ENCODE assay signal across 15 cellular contexts in genomic region chr10:4196948-4197390, GRCh38.
DNase-seq lines count a peak whose midpoint lies in the region; ATAC-seq, FAIRE-seq and TF ChIP-seq lines count a peak whose summit lies in the region.
"Had no signal": no experiment of that assay in that cellular context is flagged by ENCODE, and none has a peak within 500 bp of the region (broad histone marks: within the 10 kb centered on the region; RNA-seq: fewer than 3 reads in every experiment).

No MANE protein-coding gene starts in this region.

- H3K27ac ChIP-seq in endothelial cell of umbilical vein (ENCODE audit: insufficient read depth, low read depth, low read length) (no peak overlapping the region), lower lobe of right lung (peak overlapping the region; percentile 14), suprapubic skin (peak overlapping the region; percentile 61)

- CTCF ChIA-PET in endothelial cell of umbilical vein (lab: Charles Lee): no interaction called here

- DNase-seq in endothelial cell of umbilical vein (ENCODE audit: low read depth, low spot score): peak; percentile 23
- no peak for DNase-seq in lower lobe of right lung
- DNase-seq in suprapubic skin (ENCODE audit: low spot score in 2 of 2): no peak
- DNase-seq in D341Med (ENCODE audit: low spot score): no peak
- DNase-seq in cerebellar nuclear complex (lab: John Stamatoyannopoulos, UW): no peak
- DNase-seq in activated T-cell treated with anti-CD3 and anti-CD28 coated beads, Interleukin-2, amount 50 U/mL, for 1 hour: no peak
- DNase-seq: activated CD4-positive, alpha-beta T cell treated with anti-CD3 and anti-CD28 coated beads for 4 hours; aorta; CD4-positive, CD25-positive, alpha-beta regulatory T cell; NCI-H187; NCI-H69; RPMI8226; stimulated activated CD4-positive, alpha-beta T cell treated with anti-CD3 and anti-CD28 coated beads, Interleukin-4, amount 100 ng/mL, for 1 hour had no signal

- no peaks in the 10 kb centered on the region for H3K79me2 ChIP-seq in endothelial cell of umbilical vein (ENCODE audit: control insufficient read depth, insufficient read depth, low read length)

- no peak for TF ChIP-seq EP300 in suprapubic skin (IDR thresholded peaks at IDR 0.05)

- peak; percentile 95 for ATAC-seq in SK-N-SH treated with all-trans-retinoic acid at 6 μM for 48 hours
- no peak for ATAC-seq in lower lobe of right lung
- ATAC-seq: stimulated activated memory B cell treated with anti-CD40 and anti-IgM and Interleukin-4, amounts not matched to agents 10 μg/mL and 1 μg/mL and 100 μg/mL, for 72 hours had no signal

- no peaks in the 10 kb centered on the region for H3K4me1 ChIP-seq in endothelial cell of umbilical vein (ENCODE audit: control insufficient read depth, extremely low read depth, insufficient read depth, low read length)
- H3K4me1 ChIP-seq in lower lobe of right lung: peaks cover 10% of the 10 kb centered on the region
- H3K4me1 ChIP-seq in suprapubic skin: peaks cover 20% of the 10 kb centered on the region

- TF ChIP-seq CTCF in endothelial cell of umbilical vein (IDR thresholded peaks at IDR 0.05; ENCODE audit: extremely low read depth in 1 of 2, insufficient read depth in 1 of 2, low read depth in 1 of 2, low read length in 2 of 2): no peak
- no peak for TF ChIP-seq CTCF in lower lobe of right lung (IDR thresholded peaks at IDR 0.05)
- no peak for TF ChIP-seq CTCF in suprapubic skin (IDR thresholded peaks at IDR 0.05)

- H3K9me1 ChIP-seq in endothelial cell of umbilical vein (replicated peaks; ENCODE audit: control insufficient read depth, extremely low read depth, insufficient read depth, low read length): no peaks in the 10 kb centered on the region

- WGBS in suprapubic skin: 38% methylated on average over 2 of the region's 2 CpGs

- no peaks in the 10 kb centered on the region for H4K20me1 ChIP-seq in endothelial cell of umbilical vein (replicated peaks; ENCODE audit: control insufficient read depth, extremely low read depth, insufficient read depth, low read length)

- TF ChIP-seq POLR2A in endothelial cell of umbilical vein (IDR thresholded peaks at IDR 0.05; ENCODE audit: low read depth, low read length): no peak
- TF ChIP-seq POLR2A in suprapubic skin (IDR thresholded peaks at IDR 0.05): no peak

- no peak overlapping the region for H3K9ac ChIP-seq in endothelial cell of umbilical vein (replicated peaks; ENCODE audit: extremely low read depth, insufficient read depth, low read length)

- dilution Hi-C loops in endothelial cell of umbilical vein (cut with MboI; ENCODE audit: extremely low pct_ligation_motif_present, low sequenced_read_pairs): no loop called here

- H3K27me3 ChIP-seq in endothelial cell of umbilical vein (ENCODE audit: control insufficient read depth in 2 of 2, insufficient read depth in 2 of 2, low read length in 2 of 2): no peaks in the 10 kb centered on the region
- H3K27me3 ChIP-seq in lower lobe of right lung (ENCODE audit: low read depth): no peaks in the 10 kb centered on the region
- no peaks in the 10 kb centered on the region for H3K27me3 ChIP-seq in suprapubic skin

- BruUV-seq in endothelial cell of umbilical vein (replicated peaks; lab: Mats Ljungman, UMichigan): no TSS peak

- H3K9me3 ChIP-seq in endothelial cell of umbilical vein (replicated peaks; ENCODE audit: control insufficient read depth, insufficient read depth, low read length) (no peaks in the 10 kb centered on the region), lower lobe of right lung (no peaks in the 10 kb centered on the region), suprapubic skin (no peaks in the 10 kb centered on the region)

- peak; percentile 8 for FAIRE-seq in endothelial cell of umbilical vein (lab: Jason Lieb, UNC)

- no peaks in the 10 kb centered on the region for H3K36me3 ChIP-seq in endothelial cell of umbilical vein (ENCODE audit: control insufficient read depth in 2 of 2, extremely low read depth in 1 of 2, insufficient read depth in 2 of 2, low read length in 2 of 2)
- no peaks in the 10 kb centered on the region for H3K36me3 ChIP-seq in lower lobe of right lung
- no peaks in the 10 kb centered on the region for H3K36me3 ChIP-seq in suprapubic skin

- H2AFZ ChIP-seq in endothelial cell of umbilical vein (ENCODE audit: low read depth, low read length): no peak overlapping the region

- H3K4me2 ChIP-seq in endothelial cell of umbilical vein (ENCODE audit: insufficient read depth, low read length): no peak overlapping the region

- intact Hi-C loops in endothelial cell of umbilical vein (cut with micrococcal nuclease): no loop called here
- intact Hi-C loops in lower lobe of right lung (cut with DNase I): no loop called here

- H3K4me3 ChIP-seq in endothelial cell of umbilical vein (replicated peaks in 1 of 3; ENCODE audit: insufficient read depth in 1 of 3, low read depth in 1 of 3, low read length in 3 of 3): no peak overlapping the region
- no peak overlapping the region for H3K4me3 ChIP-seq in lower lobe of right lung
- no peak overlapping the region for H3K4me3 ChIP-seq in suprapubic skin

- POLR2A ChIA-PET in endothelial cell of umbilical vein (lab: Charles Lee): no interaction called here

TF ChIP-seq in SK-N-SH treated with all-trans-retinoic acid at 6 μM for 48 hours, 23 proteins besides CTCF, POLR2A, EP300 and RAD21:
- TF ChIP-seq BACH2 (CRISPR knock-in tag; IDR thresholded peaks at IDR 0.05; ENCODE audit: borderline replicate concordance) (no peak), ISL1 (CRISPR knock-in tag; IDR thresholded peaks at IDR 0.05) (peak; percentile 88)
TF ChIP-seq in SK-N-SH treated with all-trans-retinoic acid at 6 μM for 48 hours: peak in this region for 1.

TF ChIP-seq in endothelial cell of umbilical vein, 7 proteins besides CTCF, POLR2A, EP300 and RAD21:
- no peak for TF ChIP-seq GATA2 (IDR thresholded peaks at IDR 0.05; ENCODE audit: insufficient read depth, insufficient read length, low read depth, low read length)
- TF ChIP-seq EZH2 (IDR thresholded peaks at IDR 0.05; ENCODE audit: borderline replicate concordance, low read depth, low read length, severe bottlenecking): no peak
- no peak for TF ChIP-seq POLR2AphosphoS5 (IDR thresholded peaks at IDR 0.05; ENCODE audit: insufficient read depth, low read depth, low read length)
- no peak for TF ChIP-seq MAX (IDR thresholded peaks at IDR 0.05; ENCODE audit: insufficient read depth, insufficient read length)
- no peak for TF ChIP-seq JUN (IDR thresholded peaks at IDR 0.05; ENCODE audit: borderline replicate concordance, insufficient read depth, insufficient read length, low read depth)
- no peak for TF ChIP-seq FOS (IDR thresholded peaks at IDR 0.05; ENCODE audit: borderline replicate concordance, insufficient read depth, low read length)
- no peak for TF ChIP-seq MYC (IDR thresholded peaks at IDR 0.05; ENCODE audit: low read depth, low read length)
